8 cellular contexts compared by ENCODE assay signal in genomic region chr1:14742181-14742980, GRCh38.
A peak's percentile ranks its signal among the peaks of the same experiment; 100 is the strongest.
DNase-seq lines count a peak whose midpoint lies in the region; ATAC-seq, FAIRE-seq and TF ChIP-seq lines count a peak whose summit lies in the region.
"Had no signal": no experiment of that assay in that cellular context is flagged by ENCODE, and none has a peak within 500 bp of the region (broad histone marks: within the 10 kb centered on the region; RNA-seq: fewer than 3 reads in every experiment).

No MANE protein-coding gene starts in this region.

- H4K20me1 ChIP-seq in OCI-LY7 (ENCODE audit: insufficient read depth, low read length): no peaks in the 10 kb centered on the region

- peaks cover 57% of the 10 kb centered on the region for H3K4me1 ChIP-seq in OCI-LY7 (ENCODE audit: insufficient read depth, low read length, poor library complexity, severe bottlenecking)

- BruUV-seq in OCI-LY7 (replicated peaks; lab: Mats Ljungman, UMichigan): no TSS peak

- DNase-seq in H54 (ENCODE audit: insufficient read length, low spot score) (peak; percentile 44), OCI-LY7 (ENCODE audit: low spot score) (peak; percentile 53), fibroblast of pulmonary artery (ENCODE audit: low read depth) (peak; percentile 93), stromal cell of bone marrow (ENCODE audit: low read depth) (peak; percentile 98)
- DNase-seq in stimulated activated CD4-positive, alpha-beta T cell treated with anti-CD3 and anti-CD28 coated beads, Interleukin-4, amount 100 ng/mL, for 1 hour: no peak
- DNase-seq: SHP77 treated with DMSO at 0.1 percent for 48 hours had no signal

- no peaks in the 10 kb centered on the region for H3K9me3 ChIP-seq in OCI-LY7 (ENCODE audit: low read length)

- ATAC-seq in activated CD4-positive, CD25-positive, alpha-beta regulatory T cell treated with anti-CD3 and anti-CD28 coated beads, Interleukin-2, amount 50 U/mL, for 24 hours: no peak
- no peak for ATAC-seq in HG02763 (IDR thresholded peaks at IDR 0.05; ENCODE audit: unreplicated experiment)

- H3K4me3 ChIP-seq in OCI-LY7 (ENCODE audit: low read depth, low read length, poor library complexity, severe bottlenecking): no peak overlapping the region
- H3K4me3 ChIP-seq in fibroblast of pulmonary artery (replicated peaks; ENCODE audit: low read depth, low read length): no peak overlapping the region

- POLR2A ChIA-PET in OCI-LY7 (lab: Charles Lee): interaction anchor here (0.6 kb wide), 2 partner anchors 201 to 786 kb away, joined by 3 to 5 read pairs; no protein-coding TSS in a partner anchor

- H3K79me2 ChIP-seq in OCI-LY7 (ENCODE audit: insufficient read depth, low read depth, low read length): no peaks in the 10 kb centered on the region

- FAIRE-seq in H54 (lab: Jason Lieb, UNC): peak; percentile 75

- no peaks in the 10 kb centered on the region for H3K36me3 ChIP-seq in OCI-LY7 (ENCODE audit: insufficient read depth, low read length)

- H3K27ac ChIP-seq in OCI-LY7 (ENCODE audit: low read depth, low read length, poor library complexity, severe bottlenecking): no peak overlapping the region

- no peaks in the 10 kb centered on the region for H3K9me2 ChIP-seq in OCI-LY7 (ENCODE audit: insufficient read depth, low read length)

- intact Hi-C loops in OCI-LY7 (cut with micrococcal nuclease; ENCODE audit: unreplicated experiment): no loop called here

- TF ChIP-seq POLR2A in H54 (IDR thresholded peaks at IDR 0.05; ENCODE audit: low read depth, low read length): no peak

- TF ChIP-seq CTCF in OCI-LY7 (conservative IDR thresholded peaks at IDR 0.05; ENCODE audit: low read length): no peak
- TF ChIP-seq CTCF in fibroblast of pulmonary artery (IDR thresholded peaks at IDR 0.05; ENCODE audit: low read length, missing control alignments): no peak

- no peak overlapping the region for H2AFZ ChIP-seq in OCI-LY7 (ENCODE audit: low read length)

- H3K4me2 ChIP-seq in OCI-LY7 (ENCODE audit: low read length): peak overlapping the region; percentile 61

- CTCF ChIA-PET in OCI-LY7 (lab: Charles Lee; ENCODE audit: unreplicated experiment): no interaction called here
